ENCODE assay signal across 1 cellular context in the genomic region with DNA sequence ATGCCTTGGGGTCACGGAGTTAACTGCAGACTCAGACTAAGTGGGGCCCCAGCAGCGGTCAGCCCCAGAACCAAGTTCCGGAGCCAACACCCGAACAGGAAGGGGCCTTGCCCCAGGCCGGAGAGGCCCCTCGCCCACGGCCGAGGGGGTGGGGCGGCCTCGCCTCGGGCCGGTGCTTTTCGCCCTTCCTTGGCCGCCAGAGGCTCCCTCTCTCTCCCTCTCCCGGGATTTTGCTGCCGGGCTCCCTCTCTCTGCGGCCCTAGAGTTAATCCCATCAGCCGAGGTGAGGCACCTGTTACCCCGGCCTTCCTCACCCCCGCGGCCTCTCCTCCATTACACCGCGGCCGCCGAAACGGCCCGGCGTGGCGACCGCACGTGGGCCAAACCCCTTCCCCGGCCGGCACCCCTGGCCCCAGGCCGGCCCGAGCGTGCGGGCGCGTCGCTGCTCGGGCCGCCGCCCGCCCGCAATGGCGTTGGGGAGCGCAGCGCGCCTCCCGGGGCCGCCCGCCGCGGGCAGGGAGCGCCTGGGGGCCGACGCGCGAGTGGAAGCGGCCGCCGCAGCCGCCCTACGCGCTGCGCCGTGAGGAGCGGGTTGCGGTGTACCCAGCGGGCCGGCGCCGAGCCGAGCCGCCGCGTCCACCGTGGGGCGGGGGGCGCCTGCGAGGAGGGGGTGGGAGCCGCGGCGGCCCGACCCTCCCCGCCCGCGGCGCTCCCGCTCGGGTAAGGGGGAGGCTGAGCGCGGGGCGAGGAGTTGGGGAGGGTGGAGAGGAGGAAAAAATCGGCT.
TF ChIP-seq lines count a peak whose summit lies in the region.

A gene (plus strand): TSS at position 175 of the 784 bp plus-strand sequence. CDS start 2,520 bp downstream, outside the sequence.

TF ChIP-seq in IMR-90, 13 proteins besides CTCF, POLR2A, EP300 and RAD21 (continued from another document):
- TF ChIP-seq, protein P1, sequence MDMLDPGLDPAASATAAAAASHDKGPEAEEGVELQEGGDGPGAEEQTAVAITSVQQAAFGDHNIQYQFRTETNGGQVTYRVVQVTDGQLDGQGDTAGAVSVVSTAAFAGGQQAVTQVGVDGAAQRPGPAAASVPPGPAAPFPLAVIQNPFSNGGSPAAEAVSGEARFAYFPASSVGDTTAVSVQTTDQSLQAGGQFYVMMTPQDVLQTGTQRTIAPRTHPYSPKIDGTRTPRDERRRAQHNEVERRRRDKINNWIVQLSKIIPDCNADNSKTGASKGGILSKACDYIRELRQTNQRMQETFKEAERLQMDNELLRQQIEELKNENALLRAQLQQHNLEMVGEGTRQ (IDR thresholded peaks at IDR 0.05; ENCODE audit: low read depth, low read length) = no peak
TF ChIP-seq in IMR-90: peak in this region for 0.
